2 cellular contexts compared by ENCODE assay signal in the genomic region with DNA sequence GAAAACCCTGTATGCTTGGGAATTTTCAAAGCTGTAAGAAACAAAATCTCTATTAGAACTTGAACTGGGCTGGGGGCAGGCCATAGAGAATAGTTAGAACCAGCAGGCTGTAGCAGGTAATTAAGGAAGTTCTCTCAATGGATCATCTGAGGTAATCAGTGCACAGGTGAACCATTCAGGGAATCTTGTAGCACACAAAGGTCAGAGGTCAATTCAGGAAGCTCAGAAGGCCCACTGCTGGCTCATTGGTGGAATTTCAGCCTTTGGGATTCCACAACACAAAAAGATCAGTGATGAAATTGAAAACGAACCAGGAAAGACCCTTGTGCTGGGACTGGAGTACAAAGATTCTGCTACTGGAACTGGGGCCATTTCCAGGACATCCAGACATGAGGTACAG.
TF ChIP-seq lines count a peak whose summit lies in the region.

No MANE protein-coding gene starts in this region.

TF ChIP-seq in GM23338, 12 proteins besides CTCF, POLR2A, EP300 and RAD21:
- no peak for TF ChIP-seq ZNF331 (CRISPR knock-in tag; IDR thresholded peaks at IDR 0.05; ENCODE audit: low read depth)
- TF ChIP-seq, protein P1, sequence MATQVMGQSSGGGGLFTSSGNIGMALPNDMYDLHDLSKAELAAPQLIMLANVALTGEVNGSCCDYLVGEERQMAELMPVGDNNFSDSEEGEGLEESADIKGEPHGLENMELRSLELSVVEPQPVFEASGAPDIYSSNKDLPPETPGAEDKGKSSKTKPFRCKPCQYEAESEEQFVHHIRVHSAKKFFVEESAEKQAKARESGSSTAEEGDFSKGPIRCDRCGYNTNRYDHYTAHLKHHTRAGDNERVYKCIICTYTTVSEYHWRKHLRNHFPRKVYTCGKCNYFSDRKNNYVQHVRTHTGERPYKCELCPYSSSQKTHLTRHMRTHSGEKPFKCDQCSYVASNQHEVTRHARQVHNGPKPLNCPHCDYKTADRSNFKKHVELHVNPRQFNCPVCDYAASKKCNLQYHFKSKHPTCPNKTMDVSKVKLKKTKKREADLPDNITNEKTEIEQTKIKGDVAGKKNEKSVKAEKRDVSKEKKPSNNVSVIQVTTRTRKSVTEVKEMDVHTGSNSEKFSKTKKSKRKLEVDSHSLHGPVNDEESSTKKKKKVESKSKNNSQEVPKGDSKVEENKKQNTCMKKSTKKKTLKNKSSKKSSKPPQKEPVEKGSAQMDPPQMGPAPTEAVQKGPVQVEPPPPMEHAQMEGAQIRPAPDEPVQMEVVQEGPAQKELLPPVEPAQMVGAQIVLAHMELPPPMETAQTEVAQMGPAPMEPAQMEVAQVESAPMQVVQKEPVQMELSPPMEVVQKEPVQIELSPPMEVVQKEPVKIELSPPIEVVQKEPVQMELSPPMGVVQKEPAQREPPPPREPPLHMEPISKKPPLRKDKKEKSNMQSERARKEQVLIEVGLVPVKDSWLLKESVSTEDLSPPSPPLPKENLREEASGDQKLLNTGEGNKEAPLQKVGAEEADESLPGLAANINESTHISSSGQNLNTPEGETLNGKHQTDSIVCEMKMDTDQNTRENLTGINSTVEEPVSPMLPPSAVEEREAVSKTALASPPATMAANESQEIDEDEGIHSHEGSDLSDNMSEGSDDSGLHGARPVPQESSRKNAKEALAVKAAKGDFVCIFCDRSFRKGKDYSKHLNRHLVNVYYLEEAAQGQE (IDR thresholded peaks at IDR 0.05; ENCODE audit: unreplicated experiment), result no peak
- TF ChIP-seq EZH2phosphoT487 (IDR thresholded peaks at IDR 0.05; ENCODE audit: unreplicated experiment), result no peak

TF ChIP-seq in H1, 55 proteins besides CTCF, POLR2A, EP300 and RAD21:
- TF ChIP-seq SIX5 (IDR thresholded peaks at IDR 0.05; ENCODE audit: low read depth, low read length) (no peak), CBX8 (IDR thresholded peaks at IDR 0.05; ENCODE audit: borderline replicate concordance, low read depth, low read length) (no peak), TEAD4 (IDR thresholded peaks at IDR 0.05; ENCODE audit: low read depth, low read length) (no peak), CHD7 (IDR thresholded peaks at IDR 0.05; ENCODE audit: insufficient replicate concordance, low read length) (no peak), E2F6 (IDR thresholded peaks at IDR 0.05) (no peak), ZNF274 (IDR thresholded peaks at IDR 0.05; ENCODE audit: borderline replicate concordance, extremely low read depth, low read length) (no peak), TCF12 (IDR thresholded peaks at IDR 0.05; ENCODE audit: low read depth, low read length) (no peak), SRF (IDR thresholded peaks at IDR 0.05; ENCODE audit: low read depth, low read length) (no peak), POLR2AphosphoS5 (IDR thresholded peaks at IDR 0.05; ENCODE audit: low read depth, low read length) (no peak), HDAC6 (IDR thresholded peaks at IDR 0.05; ENCODE audit: low read depth, low read length) (no peak), FOSL1 (IDR thresholded peaks at IDR 0.05; ENCODE audit: insufficient read depth, low read depth, low read length) (no peak), TBP (IDR thresholded peaks at IDR 0.05; ENCODE audit: low read depth, low read length) (no peak), NRF1 (IDR thresholded peaks at IDR 0.05; ENCODE audit: low read depth, low read length) (no peak), TAF7 (optimal IDR thresholded peaks at IDR 0.05; ENCODE audit: borderline replicate concordance, low read depth, low read length) (no peak), RFX5 (IDR thresholded peaks at IDR 0.05; ENCODE audit: borderline replicate concordance, low read depth, low read length) (no peak), CHD1 (IDR thresholded peaks at IDR 0.05; ENCODE audit: low read depth, low read length) (no peak)
- TF ChIP-seq, protein P2, sequence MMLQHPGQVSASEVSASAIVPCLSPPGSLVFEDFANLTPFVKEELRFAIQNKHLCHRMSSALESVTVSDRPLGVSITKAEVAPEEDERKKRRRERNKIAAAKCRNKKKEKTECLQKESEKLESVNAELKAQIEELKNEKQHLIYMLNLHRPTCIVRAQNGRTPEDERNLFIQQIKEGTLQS (IDR thresholded peaks at IDR 0.05; ENCODE audit: insufficient read depth, low read depth, low read length), result no peak
- TF ChIP-seq, protein P3, sequence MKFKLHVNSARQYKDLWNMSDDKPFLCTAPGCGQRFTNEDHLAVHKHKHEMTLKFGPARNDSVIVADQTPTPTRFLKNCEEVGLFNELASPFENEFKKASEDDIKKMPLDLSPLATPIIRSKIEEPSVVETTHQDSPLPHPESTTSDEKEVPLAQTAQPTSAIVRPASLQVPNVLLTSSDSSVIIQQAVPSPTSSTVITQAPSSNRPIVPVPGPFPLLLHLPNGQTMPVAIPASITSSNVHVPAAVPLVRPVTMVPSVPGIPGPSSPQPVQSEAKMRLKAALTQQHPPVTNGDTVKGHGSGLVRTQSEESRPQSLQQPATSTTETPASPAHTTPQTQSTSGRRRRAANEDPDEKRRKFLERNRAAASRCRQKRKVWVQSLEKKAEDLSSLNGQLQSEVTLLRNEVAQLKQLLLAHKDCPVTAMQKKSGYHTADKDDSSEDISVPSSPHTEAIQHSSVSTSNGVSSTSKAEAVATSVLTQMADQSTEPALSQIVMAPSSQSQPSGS (IDR thresholded peaks at IDR 0.05; ENCODE audit: low read length), result no peak
